8 cellular contexts compared by ENCODE assay signal in the genomic region with DNA sequence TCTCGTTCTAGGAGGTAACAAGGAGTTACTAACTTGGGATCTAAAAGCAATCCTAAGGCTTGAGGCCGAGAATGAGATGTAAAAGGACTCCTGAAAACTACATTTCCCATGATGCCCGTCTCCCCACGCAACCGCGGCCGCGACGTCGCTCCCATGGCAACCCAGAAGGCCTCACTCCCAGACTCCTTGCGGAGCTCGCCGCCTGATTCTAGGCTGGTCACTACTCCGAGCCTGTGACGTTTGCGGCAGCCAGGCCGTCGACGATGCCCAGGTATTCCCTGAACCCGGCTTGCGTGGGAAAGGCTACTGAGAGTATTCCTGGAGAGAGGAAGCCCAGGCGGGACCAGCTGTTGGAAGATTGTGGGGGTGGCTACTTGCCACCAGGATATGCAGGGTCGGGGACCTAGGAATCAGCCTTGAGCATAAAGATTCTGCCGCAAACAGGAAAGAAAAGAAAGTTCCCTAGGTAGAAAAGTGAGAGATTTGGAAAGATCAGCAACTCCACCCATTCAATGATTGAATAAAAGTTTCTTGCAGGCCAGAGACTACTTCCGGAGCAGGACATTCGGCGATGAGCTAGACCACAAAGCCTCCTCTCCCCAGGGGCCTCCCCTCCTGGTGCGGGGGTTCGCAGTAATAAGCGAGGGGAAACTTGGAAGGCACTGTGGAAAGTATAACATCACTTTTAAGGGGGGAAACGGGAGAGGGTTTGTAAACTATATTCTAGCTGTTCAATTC. TPM values are rescaled to one million over a fixed set of nuclear protein-coding genes. Genes with fewer than 3 reads are reported as not detected.
DNase-seq lines count a peak whose midpoint lies in the region; ATAC-seq, FAIRE-seq and TF ChIP-seq lines count a peak whose summit lies in the region.

A gene (plus strand): TSS at position 164 of the 738 bp plus-strand sequence. CDS start 100 bp downstream, at position 264.

- H3K4me3 Mint-ChIP-seq in T-helper 1 cell treated with Interleukin-12 subunit alpha and Interleukin-12 subunit beta and Interleukin-4 antibody, amounts not matched to agents 30 μg/mL and 1 μg/mL, for 36 hours = peak within 1 kb of the TSS; percentile 92

- H3K4me1 ChIP-seq in left ventricle myocardium inferior (peaks cover 11% of the 10 kb centered on the region), prostate gland (replicated peaks) (no peaks in the 10 kb centered on the region)

- FAIRE-seq in GM12892 (lab: Jason Lieb, UNC) = peak; percentile 98

- H3K27ac ChIP-seq in left ventricle myocardium inferior (replicated peaks) (peak within 1 kb of the TSS; percentile 81), prostate gland (peak within 1 kb of the TSS; percentile 83 to 87)

- H3K9me3 Mint-ChIP-seq in T-helper 1 cell treated with Interleukin-12 subunit alpha and Interleukin-12 subunit beta and Interleukin-4 antibody, amounts not matched to agents 30 μg/mL and 1 μg/mL, for 36 hours = no peaks in the 10 kb centered on the region

- WGBS in prostate gland = under 1% methylated on average over 31 of the region's 31 CpGs

- no peak for TF ChIP-seq CTCF in left ventricle myocardium inferior (IDR thresholded peaks at IDR 0.05; ENCODE audit: borderline replicate concordance)
- no peak for TF ChIP-seq CTCF in prostate gland (IDR thresholded peaks at IDR 0.05)

- no peaks in the 10 kb centered on the region for H3K36me3 Mint-ChIP-seq in T-helper 1 cell treated with Interleukin-12 subunit alpha and Interleukin-12 subunit beta and Interleukin-4 antibody, amounts not matched to agents 30 μg/mL and 1 μg/mL, for 36 hours (ENCODE audit: low read depth)

- H3K27ac Mint-ChIP-seq in T-helper 1 cell treated with Interleukin-12 subunit alpha and Interleukin-12 subunit beta and Interleukin-4 antibody, amounts not matched to agents 30 μg/mL and 1 μg/mL, for 36 hours = peak within 1 kb of the TSS; percentile 72

- peak; percentile 68 for DNase-seq in GM12892 (ENCODE audit: insufficient read length)
- peak; percentile 96 for DNase-seq in NCI-H146 (lab: John Stamatoyannopoulos, UW)
- DNase-seq in amniotic stem cell (lab: John Stamatoyannopoulos, UW) = peak; percentile 78
- DNase-seq in left ventricle myocardium inferior = peak; percentile 91
- DNase-seq in prostate gland (ENCODE audit: low spot score) = peak; percentile 89
- peak; percentile 92 for DNase-seq in ureter (ENCODE audit: low spot score)

- ATAC-seq in HG02840 (IDR thresholded peaks at IDR 0.05; ENCODE audit: low FRiP score, unreplicated experiment) = peak; percentile 98

- H3K4me3 ChIP-seq in left ventricle myocardium inferior = peak within 1 kb of the TSS; percentile 81
- H3K4me3 ChIP-seq in prostate gland = peak within 1 kb of the TSS; percentile 55 to 62

- peaks cover 18% of the 10 kb centered on the region for H3K36me3 ChIP-seq in left ventricle myocardium inferior
- no peaks in the 10 kb centered on the region for H3K36me3 ChIP-seq in prostate gland

- H3K27me3 ChIP-seq in left ventricle myocardium inferior (ENCODE audit: low read depth) = no peaks in the 10 kb centered on the region
- no peaks in the 10 kb centered on the region for H3K27me3 ChIP-seq in prostate gland (replicated peaks; ENCODE audit: insufficient read depth)

- intact Hi-C loops in left ventricle myocardium inferior (cut with micrococcal nuclease) = no loop called here
- intact Hi-C loops in prostate gland (cut with DNase I) = no loop called here

- TF ChIP-seq POLR2A in GM12892 (IDR thresholded peaks at IDR 0.05; ENCODE audit: low read depth, low read length) = peak; percentile 38; the same call in 1 of the 2 replicates
- TF ChIP-seq POLR2A in prostate gland (IDR thresholded peaks at IDR 0.05) = peak; percentile 56

- no peaks in the 10 kb centered on the region for H3K27me3 Mint-ChIP-seq in T-helper 1 cell treated with Interleukin-12 subunit alpha and Interleukin-12 subunit beta and Interleukin-4 antibody, amounts not matched to agents 30 μg/mL and 1 μg/mL, for 36 hours (ENCODE audit: low read depth)

- H3K9me3 ChIP-seq in left ventricle myocardium inferior (replicated peaks) (no peaks in the 10 kb centered on the region), prostate gland (no peaks in the 10 kb centered on the region)

- peaks cover 13% of the 10 kb centered on the region for H3K4me1 Mint-ChIP-seq in T-helper 1 cell treated with Interleukin-12 subunit alpha and Interleukin-12 subunit beta and Interleukin-4 antibody, amounts not matched to agents 30 μg/mL and 1 μg/mL, for 36 hours (ENCODE audit: low read depth)

RNA-seq across cellular contexts. Expression of the gene that starts here (rescaled TPM):
- 21.4 TPM for polyA plus RNA-seq in GM12892 (2012; ENCODE audit: missing spikeins)
- total RNA-seq in left ventricle myocardium inferior (8.1 TPM), prostate gland (10 to 100 TPM; 26.1 to 27.3 TPM), ureter (35.6 TPM)

Comparison
In these comparisons a context has a peak if more than half of its experiments do, and no peak if none do; other contexts are left out.
1. Peak in every context shown above with its lines: DNase-seq, ATAC-seq, H3K4me3 ChIP-seq and H3K27ac ChIP-seq.